ENCODE assay signal across 1 cellular context in genomic region chr3:12443781-12444522, GRCh38.
TF ChIP-seq lines count a peak whose summit lies in the region.

No MANE protein-coding gene starts in this region.

TF ChIP-seq in K562, 482 proteins besides CTCF, POLR2A, EP300 and RAD21:
- TF ChIP-seq ZNF511 (CRISPR knock-in tag; IDR thresholded peaks at IDR 0.05) (no peak), MITF (IDR thresholded peaks at IDR 0.05) (no peak), RBM25 (IDR thresholded peaks at IDR 0.05; ENCODE audit: low read depth, low read length, severe bottlenecking) (peak; percentile 92), SPI1 (IDR thresholded peaks at IDR 0.05; ENCODE audit: borderline replicate concordance, low read depth, low read length) (no peak), BCOR (IDR thresholded peaks at IDR 0.05) (peak; percentile 60; the same call in 1 of the 2 replicates), DLX4 (CRISPR knock-in tag; IDR thresholded peaks at IDR 0.05) (no peak), SMARCA5 (IDR thresholded peaks at IDR 0.05) (0 out of 2 replicates have a peak, but pooled peaks have one; percentile 18), KDM1A (IDR thresholded peaks at IDR 0.05) (peak in 1 of 2 experiments; percentile 18; a peak in 1 of 4 replicates)
